Comparison of ENCODE assay signal across 8 cellular contexts in genomic region chr6:83860347-83860731, GRCh38. TPM values are rescaled to one million over a fixed set of nuclear protein-coding genes. Genes with fewer than 3 reads are reported as not detected.
DNase-seq lines count a peak whose midpoint lies in the region; ATAC-seq and TF ChIP-seq lines count a peak whose summit lies in the region.

No MANE protein-coding gene starts in this region.

- H3K4me1 ChIP-seq in lung (ENCODE audit: control insufficient read depth in 2 of 2, insufficient read depth in 2 of 2, low read length in 2 of 2), result peaks cover 2 to 5% of the 10 kb centered on the region in 2 donors

- H3K9me3 Mint-ChIP-seq in HFFc6, result no peaks in the 10 kb centered on the region
- no peaks in the 10 kb centered on the region for H3K9me3 Mint-ChIP-seq in activated naive CD8-positive, alpha-beta T cell treated with anti-CD3 and anti-CD28 coated beads, Interleukin-2, amount 10 ng/mL, durations not matched to agents 7 days and 5 days

- H3K27me3 ChIP-seq in lung (ENCODE audit: control insufficient read depth, insufficient read depth), result no peaks in the 10 kb centered on the region

- peaks cover 3% of the 10 kb centered on the region; the same call in 1 of the 2 replicates for H3K36me3 Mint-ChIP-seq in HFFc6 (ENCODE audit: low read depth)
- peaks cover 9% of the 10 kb centered on the region for H3K36me3 Mint-ChIP-seq in activated naive CD8-positive, alpha-beta T cell treated with anti-CD3 and anti-CD28 coated beads, Interleukin-2, amount 10 ng/mL, durations not matched to agents 7 days and 5 days

- H3K9me3 ChIP-seq in lung (ENCODE audit: control insufficient read depth in 2 of 2, insufficient read depth in 1 of 2, low read length in 1 of 2), result no peaks in the 10 kb centered on the region

- POLR2A ChIA-PET in activated naive CD8-positive, alpha-beta T cell treated with anti-CD3 and anti-CD28 coated beads, Interleukin-2, amount 10 ng/mL, durations not matched to agents 7 days and 5 days (lab: Charles Lee), result interaction anchor here (1.3 to 1.8 kb wide), 2 partner anchors 367 to 1781 kb away, joined by 3 to 9 read pairs; partner anchors contain the start of gene CEP162

- H3K4me1 Mint-ChIP-seq in HFFc6 (ENCODE audit: low read depth), result peaks cover 39% of the 10 kb centered on the region
- H3K4me1 Mint-ChIP-seq in activated naive CD8-positive, alpha-beta T cell treated with anti-CD3 and anti-CD28 coated beads, Interleukin-2, amount 10 ng/mL, durations not matched to agents 7 days and 5 days, result peaks cover 18% of the 10 kb centered on the region

- 5 to 7% methylated on average over 6 of the region's 6 CpGs for WGBS in lung, 2 donors

- H3K4me3 Mint-ChIP-seq in HFFc6, result peak overlapping the region; percentile 98
- H3K4me3 Mint-ChIP-seq in activated naive CD8-positive, alpha-beta T cell treated with anti-CD3 and anti-CD28 coated beads, Interleukin-2, amount 10 ng/mL, durations not matched to agents 7 days and 5 days, result peak overlapping the region; percentile 100

- peak overlapping the region in 1 of 2 donors; percentile 78 for H3K27ac ChIP-seq in lung (ENCODE audit: low read depth in 1 of 2, low read length in 1 of 2)

- H3K27ac Mint-ChIP-seq in HFFc6, result peak overlapping the region; percentile 89
- peak overlapping the region; percentile 91 for H3K27ac Mint-ChIP-seq in activated naive CD8-positive, alpha-beta T cell treated with anti-CD3 and anti-CD28 coated beads, Interleukin-2, amount 10 ng/mL, durations not matched to agents 7 days and 5 days

- DNase-seq in AG09309 (ENCODE audit: low read depth) (no peak), HFFc6 (no peak), lung (ENCODE audit: low spot score) (no peak), NCI-H446 (lab: John Stamatoyannopoulos, UW) (no peak), LoVo (ENCODE audit: low spot score) (no peak)
- no peak for DNase-seq in activated naive CD8-positive, alpha-beta T cell treated with anti-CD3 and anti-CD28 coated beads, Interleukin-2, amount 10 ng/mL, durations not matched to agents 7 days and 5 days

- no peak for TF ChIP-seq CTCF in AG09309 (IDR thresholded peaks at IDR 0.05; ENCODE audit: control insufficient read depth, insufficient read depth, low read depth, low read length, missing control alignments)
- no peak for TF ChIP-seq CTCF in HFFc6 (IDR thresholded peaks at IDR 0.05)
- TF ChIP-seq CTCF in lung (IDR thresholded peaks at IDR 0.05; ENCODE audit: control extremely low read depth, extremely low read depth), result no peak

- H3K4me3 ChIP-seq in AG09309 (ENCODE audit: control insufficient read depth, low read depth, low read length) (peak overlapping the region; percentile 99), lung (peak overlapping the region; percentile 63)

- peaks cover 2% of the 10 kb centered on the region in 2 donors for H3K36me3 ChIP-seq in lung (ENCODE audit: control insufficient read depth in 2 of 2, insufficient read depth in 2 of 2, low read length in 2 of 2)

- no peaks in the 10 kb centered on the region for H3K27me3 Mint-ChIP-seq in HFFc6 (ENCODE audit: insufficient read depth)
- peaks cover 7% of the 10 kb centered on the region for H3K27me3 Mint-ChIP-seq in activated naive CD8-positive, alpha-beta T cell treated with anti-CD3 and anti-CD28 coated beads, Interleukin-2, amount 10 ng/mL, durations not matched to agents 7 days and 5 days

- no peak for ATAC-seq in activated naive CD8-positive, alpha-beta T cell treated with anti-CD3 and anti-CD28 coated beads, Interleukin-2, amount 10 ng/mL, durations not matched to agents 7 days and 5 days (ENCODE audit: low read depth)
- ATAC-seq in lung (ENCODE audit: insufficient read depth, low FRiP score) (no peak), HG03342 (IDR thresholded peaks at IDR 0.05; ENCODE audit: unreplicated experiment) (no peak), GM21447 (IDR thresholded peaks at IDR 0.05; ENCODE audit: unreplicated experiment) (no peak)

RNA-seq across cellular contexts. Expression of gene CYB5R4, which starts 0.8 kb away (rescaled TPM):
- 10 to 100 TPM; 11.6 to 18.6 (median 16.2) TPM for total RNA-seq in HFFc6 (2021; fragmentation: NEBNext Ultra II Directional; extraction: Animal tissue kit (Norgen Biotek cat#: 25700))
- total RNA-seq in activated naive CD8-positive, alpha-beta T cell treated with anti-CD3 and anti-CD28 coated beads, Interleukin-2, amount 10 ng/mL, durations not matched to agents 7 days and 5 days, result 10 to 100 TPM; 28.9 to 30.4 TPM
- 10 to 100 TPM; 19.9 to 29.9 TPM for total RNA-seq in lung
- polyA plus RNA-seq in lung, result 10 to 100 TPM in 1 of 2 donors, 1 to 10 TPM in 1; 4.6 to 41.4 TPM

RNA-seq across cellular contexts. Expression of gene RIPPLY2, which starts 7.2 kb away (rescaled TPM):
- not detected for total RNA-seq in HFFc6 (2021; fragmentation: NEBNext Ultra II Directional; extraction: Animal tissue kit (Norgen Biotek cat#: 25700))
- not detected for total RNA-seq in activated naive CD8-positive, alpha-beta T cell treated with anti-CD3 and anti-CD28 coated beads, Interleukin-2, amount 10 ng/mL, durations not matched to agents 7 days and 5 days
- total RNA-seq in lung, result not detected
- under 1 TPM; 0.05 to 0.24 TPM for polyA plus RNA-seq in lung
